Comparison of ENCODE assay signal across 8 cellular contexts in the genomic region with DNA sequence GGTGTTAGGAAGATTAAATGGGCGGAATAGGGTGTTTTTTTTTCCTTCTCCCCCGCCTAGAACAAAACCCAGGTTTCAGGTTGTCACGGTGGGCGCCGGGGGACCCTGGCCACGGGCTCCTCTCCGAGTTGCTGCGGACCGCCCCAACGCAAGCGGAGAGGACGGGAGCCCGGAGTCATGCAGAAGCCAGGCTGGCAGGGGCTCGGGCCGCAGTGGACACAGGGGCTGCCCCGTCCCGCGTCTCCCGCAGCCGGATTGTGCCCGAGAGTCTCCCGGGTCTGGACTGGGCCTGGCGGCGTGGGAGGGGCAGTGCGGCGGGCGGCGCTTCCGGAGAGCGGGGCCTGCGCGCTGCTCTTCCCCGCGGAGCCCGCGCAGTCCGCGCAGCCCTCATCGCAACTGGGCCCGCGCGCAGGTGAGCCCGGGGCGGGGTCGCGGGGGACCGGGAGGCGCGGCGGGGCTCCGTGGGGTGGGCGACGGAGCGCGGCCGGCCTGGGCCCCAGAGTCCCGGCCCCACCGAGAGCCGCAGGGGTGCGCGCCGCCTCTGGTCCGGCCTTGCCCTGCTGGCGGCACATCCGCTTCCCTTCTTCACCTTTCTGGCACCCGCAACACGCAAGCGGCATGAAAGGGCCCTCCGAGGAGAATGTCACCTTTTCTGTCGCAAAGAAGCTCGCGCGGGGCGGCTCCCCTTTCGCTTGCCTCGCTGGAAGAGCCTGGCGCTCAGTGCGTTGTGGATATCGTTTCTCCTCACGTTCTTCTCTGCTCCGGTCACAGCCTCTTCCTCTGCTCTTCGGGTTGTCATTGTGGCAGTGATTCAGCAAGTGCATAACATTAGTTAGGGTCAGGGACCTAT. TPM values are rescaled to one million over a fixed set of nuclear protein-coding genes. Genes with fewer than 3 reads are reported as not detected.
DNase-seq lines count a peak whose midpoint lies in the region; ATAC-seq, FAIRE-seq and TF ChIP-seq lines count a peak whose summit lies in the region.

A gene with protein sequence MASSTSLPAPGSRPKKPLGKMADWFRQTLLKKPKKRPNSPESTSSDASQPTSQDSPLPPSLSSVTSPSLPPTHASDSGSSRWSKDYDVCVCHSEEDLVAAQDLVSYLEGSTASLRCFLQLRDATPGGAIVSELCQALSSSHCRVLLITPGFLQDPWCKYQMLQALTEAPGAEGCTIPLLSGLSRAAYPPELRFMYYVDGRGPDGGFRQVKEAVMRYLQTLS (plus strand): TSS at position 352 of the 850 bp plus-strand sequence. CDS start 7,802 bp downstream, outside the sequence.

- H3F3A ChIP-seq in OCI-LY1 (ENCODE audit: insufficient read depth, low read length) = no peaks in the 10 kb centered on the region

- TF ChIP-seq CTCF in BE2C (IDR thresholded peaks at IDR 0.05; ENCODE audit: low read depth, low read length) = no peak
- TF ChIP-seq CTCF in OCI-LY1 (IDR thresholded peaks at IDR 0.05; ENCODE audit: low read length) = no peak
- TF ChIP-seq CTCF in endothelial cell of umbilical vein (IDR thresholded peaks at IDR 0.05; ENCODE audit: extremely low read depth in 1 of 2, insufficient read depth in 1 of 2, low read depth in 1 of 2, low read length in 2 of 2) = peak in 1 of 2 donors; percentile 13

- no peaks in the 10 kb centered on the region for H3K27me3 ChIP-seq in BE2C
- H3K27me3 ChIP-seq in OCI-LY1 (ENCODE audit: insufficient read depth, low read length) = no peaks in the 10 kb centered on the region
- no peaks in the 10 kb centered on the region for H3K27me3 ChIP-seq in endothelial cell of umbilical vein (ENCODE audit: control insufficient read depth in 2 of 2, insufficient read depth in 2 of 2, low read length in 2 of 2)

- H3K9me3 ChIP-seq in BE2C (no peaks in the 10 kb centered on the region), OCI-LY1 (ENCODE audit: low read length) (no peaks in the 10 kb centered on the region), endothelial cell of umbilical vein (replicated peaks; ENCODE audit: control insufficient read depth, insufficient read depth, low read length) (no peaks in the 10 kb centered on the region), mesodermal cell (ENCODE audit: control insufficient read depth, low read length) (no peaks in the 10 kb centered on the region)

- peak; percentile 70 for TF ChIP-seq POLR2A in endothelial cell of umbilical vein (IDR thresholded peaks at IDR 0.05; ENCODE audit: low read depth, low read length)

- peaks cover 35 to 53% of the 10 kb centered on the region in 2 donors for H3K4me1 Mint-ChIP-seq in stimulated activated naive B cell treated with anti-CD40 and anti-IgM and Interleukin-4, amounts not matched to agents 10 μg/mL and 1 μg/mL and 100 μg/mL, for 72 hours

- H3K27ac Mint-ChIP-seq in stimulated activated naive B cell treated with anti-CD40 and anti-IgM and Interleukin-4, amounts not matched to agents 10 μg/mL and 1 μg/mL and 100 μg/mL, for 72 hours = peak within 1 kb of the TSS; percentile 96

- H3K9me2 ChIP-seq in OCI-LY1 (ENCODE audit: low read depth, low read length) = no peaks in the 10 kb centered on the region

- POLR2A ChIA-PET in endothelial cell of umbilical vein (lab: Charles Lee) = interaction anchor here (0.9 kb wide), 1 partner anchor 52 kb away, joined by 4 read pairs; no protein-coding TSS in a partner anchor

- H3K4me1 ChIP-seq in BE2C = peaks cover 6% of the 10 kb centered on the region
- peaks cover 28% of the 10 kb centered on the region for H3K4me1 ChIP-seq in OCI-LY1 (ENCODE audit: insufficient read depth, low read length, severe bottlenecking)
- H3K4me1 ChIP-seq in endothelial cell of umbilical vein (ENCODE audit: control insufficient read depth, extremely low read depth, insufficient read depth, low read length) = peaks cover 13% of the 10 kb centered on the region
- H3K4me1 ChIP-seq in mesodermal cell (ENCODE audit: control insufficient read depth, insufficient read depth, low read length, poor library complexity, severe bottlenecking) = no peaks in the 10 kb centered on the region

- 1% methylated on average over 49 to 70 of the region's 82 CpGs for WGBS in mesodermal cell (ENCODE audit: insufficient coverage in 2 of 2), 2 experiments

- H3K27me3 Mint-ChIP-seq in stimulated activated naive B cell treated with anti-CD40 and anti-IgM and Interleukin-4, amounts not matched to agents 10 μg/mL and 1 μg/mL and 100 μg/mL, for 72 hours = no peaks in the 10 kb centered on the region

- H2AFZ ChIP-seq in OCI-LY1 (ENCODE audit: low read length) = no peak within 1 kb of the TSS
- H2AFZ ChIP-seq in endothelial cell of umbilical vein (ENCODE audit: low read depth, low read length) = peak within 1 kb of the TSS; percentile 27

- H3K4me3 ChIP-seq in BE2C (ENCODE audit: low read depth, low read length) (peak within 1 kb of the TSS; percentile 79), OCI-LY1 (ENCODE audit: low read depth, low read length, poor library complexity, severe bottlenecking) (peak within 1 kb of the TSS; percentile 83), endothelial cell of umbilical vein (replicated peaks in 1 of 3; ENCODE audit: insufficient read depth in 1 of 3, low read depth in 1 of 3, low read length in 3 of 3) (peak within 1 kb of the TSS; percentile 19 to 62 (median 50)), mesodermal cell (ENCODE audit: extremely low read depth, insufficient read depth, low read length, poor library complexity, severe bottlenecking) (peak within 1 kb of the TSS; percentile 52)

- no peaks in the 10 kb centered on the region for H3K79me2 ChIP-seq in OCI-LY1 (ENCODE audit: insufficient read depth, low read length)
- H3K79me2 ChIP-seq in endothelial cell of umbilical vein (ENCODE audit: control insufficient read depth, insufficient read depth, low read length) = no peaks in the 10 kb centered on the region

- peak; percentile 38 for ATAC-seq in HG03378 (IDR thresholded peaks at IDR 0.05; ENCODE audit: unreplicated experiment)
- ATAC-seq in stimulated activated naive B cell treated with anti-CD40 and anti-IgM and Interleukin-4, amounts not matched to agents 10 μg/mL and 1 μg/mL and 100 μg/mL, for 72 hours (replicated peaks) = peak; percentile 73 to 76

- peak within 1 kb of the TSS; percentile 86 to 94 for H3K4me3 Mint-ChIP-seq in stimulated activated naive B cell treated with anti-CD40 and anti-IgM and Interleukin-4, amounts not matched to agents 10 μg/mL and 1 μg/mL and 100 μg/mL, for 72 hours

- CTCF ChIA-PET in endothelial cell of umbilical vein (lab: Charles Lee) = interaction anchor here (0.8 kb wide), 1 partner anchor 21 kb away, joined by 4 read pairs; a partner anchor contains a TSS

- H3K4me2 ChIP-seq in OCI-LY1 (ENCODE audit: low read length) = peak within 1 kb of the TSS; percentile 90
- H3K4me2 ChIP-seq in endothelial cell of umbilical vein (ENCODE audit: insufficient read depth, low read length) = peak within 1 kb of the TSS; percentile 41

- intact Hi-C loops in endothelial cell of umbilical vein (cut with micrococcal nuclease) = loop anchor here (1.0 kb wide), 2 partner anchors 14 to 21 kb away; a partner anchor contains a TSS

- dilution Hi-C loops in endothelial cell of umbilical vein (cut with MboI; ENCODE audit: extremely low pct_ligation_motif_present, low sequenced_read_pairs) = no loop called here

- peak; percentile 80 for FAIRE-seq in endothelial cell of umbilical vein (lab: Jason Lieb, UNC)

- H3K27ac ChIP-seq in OCI-LY1 (ENCODE audit: low read depth, low read length, poor library complexity, severe bottlenecking) (peak within 1 kb of the TSS; percentile 84), endothelial cell of umbilical vein (ENCODE audit: insufficient read depth, low read depth, low read length) (peak within 1 kb of the TSS; percentile 26), mesodermal cell (ENCODE audit: low read depth, low read length, severe bottlenecking) (peak within 1 kb of the TSS; percentile 24)

- H3K9me1 ChIP-seq in endothelial cell of umbilical vein (replicated peaks; ENCODE audit: control insufficient read depth, extremely low read depth, insufficient read depth, low read length) = no peaks in the 10 kb centered on the region

- H3K9ac ChIP-seq in OCI-LY1 (ENCODE audit: low read length) (peak within 1 kb of the TSS; percentile 88), endothelial cell of umbilical vein (replicated peaks; ENCODE audit: extremely low read depth, insufficient read depth, low read length) (peak within 1 kb of the TSS; percentile 61)

- no peaks in the 10 kb centered on the region for H4K20me1 ChIP-seq in OCI-LY1 (ENCODE audit: insufficient read depth, low read length)
- no peaks in the 10 kb centered on the region for H4K20me1 ChIP-seq in endothelial cell of umbilical vein (replicated peaks; ENCODE audit: control insufficient read depth, extremely low read depth, insufficient read depth, low read length)

- peaks cover 18 to 22% of the 10 kb centered on the region in 2 donors for H3K36me3 Mint-ChIP-seq in stimulated activated naive B cell treated with anti-CD40 and anti-IgM and Interleukin-4, amounts not matched to agents 10 μg/mL and 1 μg/mL and 100 μg/mL, for 72 hours

- H3K9me3 Mint-ChIP-seq in stimulated activated naive B cell treated with anti-CD40 and anti-IgM and Interleukin-4, amounts not matched to agents 10 μg/mL and 1 μg/mL and 100 μg/mL, for 72 hours = no peaks in the 10 kb centered on the region

- BruUV-seq in endothelial cell of umbilical vein (replicated peaks; lab: Mats Ljungman, UMichigan) = TSS peak; percentile 45

- no peaks in the 10 kb centered on the region for H3K36me3 ChIP-seq in BE2C
- 0 out of 2 replicates have a peak, but pooled peaks cover 4% of the 10 kb centered on the region for H3K36me3 ChIP-seq in OCI-LY1 (ENCODE audit: insufficient read depth, low read length)
- no peaks in the 10 kb centered on the region for H3K36me3 ChIP-seq in endothelial cell of umbilical vein (ENCODE audit: control insufficient read depth in 2 of 2, extremely low read depth in 1 of 2, insufficient read depth in 2 of 2, low read length in 2 of 2)
- H3K36me3 ChIP-seq in mesodermal cell (ENCODE audit: control insufficient read depth, insufficient read depth, low read length) = peaks cover 8% of the 10 kb centered on the region

- DNase-seq in BE2C = peak; percentile 68
- DNase-seq in GM19238 (ENCODE audit: insufficient read length, low spot score) = peak; percentile 69
- DNase-seq in activated T-cell treated with anti-CD3 and anti-CD28 coated beads for 4 hours = peak; percentile 28
- peak; percentile 55 for DNase-seq in endothelial cell of umbilical vein (ENCODE audit: low read depth, low spot score)
- DNase-seq in stimulated activated naive B cell treated with anti-CD40 and anti-IgM and Interleukin-4, amounts not matched to agents 10 μg/mL and 1 μg/mL and 100 μg/mL, for 72 hours = peak; percentile 54

RNA-seq across cellular contexts. Expression of the gene that starts here (rescaled TPM):
- 9.4 TPM for polyA plus RNA-seq in BE2C (2012; ENCODE audit: insufficient read depth, insufficient read length, low read depth)
- total RNA-seq in endothelial cell of umbilical vein = 8.7 and 11.0 TPM in 2 replicates
- 9.3 and 9.6 TPM in 2 replicates for polyA plus RNA-seq in endothelial cell of umbilical vein
- polyA plus RNA-seq in endothelial cell of umbilical vein (2011; cell fraction: cytosol; rRNA removed) = 6.6 and 7.1 TPM in 2 replicates
- polyA plus RNA-seq in endothelial cell of umbilical vein (2011; cell fraction: nucleus; rRNA removed) = 7.1 TPM in 2 replicates
- 4.5 and 5.3 TPM in 2 replicates for polyA plus RNA-seq in endothelial cell of umbilical vein (2012)
- polyA minus RNA-seq in endothelial cell of umbilical vein = 7.7 and 10.6 TPM in 2 replicates
- 5.8 TPM for polyA minus RNA-seq in endothelial cell of umbilical vein (2011; cell fraction: cytosol; rRNA and poly(A)+ RNA removed)
- 4.5 and 4.6 TPM in 2 replicates for polyA minus RNA-seq in endothelial cell of umbilical vein (2011; cell fraction: nucleus; rRNA and poly(A)+ RNA removed)
- 5.6 TPM for polyA plus RNA-seq in mesodermal cell (2013, experiment 1 of 2)
- polyA plus RNA-seq in mesodermal cell (2013, experiment 2 of 2) = 5.1 TPM

Comparison
In these comparisons a context has a peak if more than half of its experiments do, and no peak if none do; other contexts are left out.
1. Peak in every context shown above with its lines: DNase-seq, ATAC-seq, H3K4me3 ChIP-seq and H3K27ac ChIP-seq.
2. H3K27ac ChIP-seq: peak in every context shown above with its lines; median percentile 84 in OCI-LY1; 26 in endothelial cell of umbilical vein; 24 in mesodermal cell.